ENCODE assay signal across 18 cellular contexts in the genomic region with DNA sequence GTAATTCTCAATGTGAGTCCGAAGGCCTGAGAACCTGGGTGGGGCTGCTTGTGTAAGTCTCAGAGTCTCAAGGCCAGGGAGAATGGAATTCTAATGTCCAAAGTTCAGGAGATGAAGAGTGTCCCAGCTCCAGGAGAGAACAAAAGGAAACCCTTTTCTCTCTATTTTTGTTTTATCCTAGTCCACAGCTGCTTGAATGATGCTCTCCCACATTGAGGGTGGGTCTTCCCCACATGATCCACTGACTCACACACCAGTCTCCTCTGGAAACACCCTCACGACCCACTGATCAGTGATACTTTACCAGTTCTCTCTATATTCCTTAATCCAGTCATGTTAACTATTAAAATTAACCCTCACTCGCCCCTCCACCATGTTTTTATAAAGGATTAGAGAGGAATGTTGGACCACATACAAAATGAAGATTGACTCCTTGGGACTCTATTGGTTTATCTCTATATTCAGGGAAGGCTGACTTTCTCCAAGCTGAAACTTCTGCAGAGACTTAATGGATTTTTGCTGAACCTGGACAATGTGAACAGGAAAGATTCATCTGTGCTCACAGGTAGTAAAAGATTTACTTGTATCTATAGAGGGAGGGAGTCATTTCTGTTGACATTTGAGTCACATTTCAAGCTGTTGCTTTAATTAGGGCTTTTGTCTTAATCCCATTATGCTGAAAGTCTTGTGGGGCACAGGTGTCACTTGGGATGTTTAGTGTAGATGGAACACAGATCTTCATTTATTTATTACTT.
"Had no signal": no experiment of that assay in that cellular context is flagged by ENCODE, and none has a peak within 500 bp of the region (broad histone marks: within the 10 kb centered on the region; RNA-seq: fewer than 3 reads in every experiment).

No MANE protein-coding gene starts in this region.

- ATAC-seq: activated T-cell treated with anti-CD3 and anti-CD28 coated beads, Interleukin-2, amount 50 U/mL, for 72 hours; effector memory CD8-positive, alpha-beta T cell; left lobe of liver; lower lobe of right lung; natural killer cell treated with Interleukin-12 subunit alpha and Interleukin-12 subunit beta and Interleukin-15 and Interleukin-18, amount 100 ng/mL, for 72 hours; right lobe of liver; T-helper 17 cell had no signal

- DNase-seq: activated CD4-positive, alpha-beta memory T cell treated with anti-CD3 and anti-CD28 coated beads, Interleukin-2, amount 10 ng/mL, durations not matched to agents 7 days and 5 days; activated CD4-positive, alpha-beta T cell treated with anti-CD3 and anti-CD28 coated beads for 4 hours; activated CD4-positive, CD25-positive, alpha-beta regulatory T cell; activated effector memory CD4-positive, alpha-beta T cell treated with Interleukin-2 at 50 U/mL for 16 hours; activated naive CD4-positive, alpha-beta T cell treated with anti-CD3 and anti-CD28 coated beads, Interleukin-2, amount 10 ng/mL, durations not matched to agents 7 days and 5 days; activated T-cell treated with anti-CD3 and anti-CD28 coated beads, Interleukin-2, amount 50 U/mL, for 72 hours; amygdala; colonic mucosa; dorsolateral prefrontal cortex; effector memory CD8-positive, alpha-beta T cell; lower lobe of right lung; right lobe of liver; stimulated activated CD4-positive, alpha-beta T cell treated with anti-CD3 and anti-CD28 coated beads, Interleukin-15, amount 100 ng/mL, for 24 hours; stimulated activated CD4-positive, alpha-beta T cell treated with anti-CD3 and anti-CD28 coated beads, Interleukin-4, amount 100 ng/mL, for 1 hour; stimulated activated naive CD4-positive, alpha-beta T cell treated with Interleukin-2 at 50 U/mL for 16 hours; T-helper 17 cell had no signal
